ENCODE assay signal across 18 cellular contexts in genomic region chr1:68791800-68792199, GRCh38.
DNase-seq lines count a peak whose midpoint lies in the region; ATAC-seq and TF ChIP-seq lines count a peak whose summit lies in the region.
"Had no signal": no experiment of that assay in that cellular context is flagged by ENCODE, and none has a peak within 500 bp of the region (broad histone marks: within the 10 kb centered on the region; RNA-seq: fewer than 3 reads in every experiment).

No MANE protein-coding gene starts in this region.

- intact Hi-C loops in HCT116 (cut with micrococcal nuclease) (no loop called here), Panc1 (cut with micrococcal nuclease; ENCODE audit: unreplicated experiment) (no loop called here), cardiac septum (cut with DNase I) (no loop called here)

- CTCF ChIA-PET in HCT116 (lab: Charles Lee) = interaction anchor here (0.9 to 1.7 kb wide), 3 partner anchors 28 to 947 kb away, joined by 3 to 6 read pairs (median 3); no protein-coding TSS in a partner anchor
- CTCF ChIA-PET in Panc1 (lab: Charles Lee) = no interaction called here

- no peak overlapping the region for H3K9ac ChIP-seq in HCT116 (ENCODE audit: low read length)
- H3K9ac ChIP-seq: SK-N-SH had no signal

- no peak overlapping the region for H3K27ac ChIP-seq in C4-2B
- H3K27ac ChIP-seq in HCT116 (ENCODE audit: low read depth, low read length) = no peak overlapping the region
- no peak overlapping the region for H3K27ac ChIP-seq in Panc1 (ENCODE audit: low read length)

- TF ChIP-seq CTCF in C4-2B (conservative IDR thresholded peaks at IDR 0.05) (peak; percentile 27), HCT116 (IDR thresholded peaks at IDR 0.05 in 2 of 3, conservative IDR thresholded peaks at IDR 0.05 in 1 of 3; ENCODE audit: borderline replicate concordance in 1 of 3, insufficient read depth in 1 of 3, low read depth in 2 of 3, low read length in 2 of 3) (peak in 2 of 3 experiments; percentile 31 to 33; a peak in 4 of 6 replicates), Panc1 (IDR thresholded peaks at IDR 0.05) (0 out of 2 replicates have a peak, but pooled peaks have one; percentile 7)

- H3K4me3 ChIP-seq in HCT116 (replicated peaks in 1 of 2; ENCODE audit: low read depth in 1 of 2, low read length in 2 of 2) = no peak overlapping the region
- H3K4me3 ChIP-seq in Panc1 (ENCODE audit: low read depth in 2 of 2, low read length in 2 of 2) = no peak overlapping the region
- H3K4me3 ChIP-seq: GM12878 had no signal

- DNase-seq in HCT116 (ENCODE audit: low read depth, low spot score) (peak; percentile 6), Panc1 (ENCODE audit: low read depth, low spot score) (no peak), iPS-NIHi7 (ENCODE audit: extremely low spot score) (peak; percentile 20), hepatic stellate cell (ENCODE audit: low spot score) (no peak), cardiac septum (ENCODE audit: low spot score) (no peak)
- DNase-seq in activated effector memory CD4-positive, alpha-beta T cell treated with anti-CD3 and anti-CD28 coated beads, Interleukin-2, amount 50 U/mL, for 16 hours = no peak
- DNase-seq: Calu3; CD4-positive, alpha-beta memory T cell; DMS79; MV-4-11; NCI-H1436 treated with DMSO at 0.1 percent for 48 hours; NCI-H2081 treated with DMSO at 0.1 percent for 48 hours; NCI-H510A treated with DMSO at 0.1 percent for 48 hours; SHP77; SK-N-SH; T-helper 1 cell had no signal

- no peaks in the 10 kb centered on the region for H3K9me3 ChIP-seq in HCT116 (ENCODE audit: control insufficient read depth in 1 of 2, insufficient read depth in 1 of 2, low read depth in 1 of 2, low read length in 2 of 2)
- no peaks in the 10 kb centered on the region for H3K9me3 ChIP-seq in Panc1 (ENCODE audit: control insufficient read depth, insufficient read depth, low read depth, low read length)
- H3K9me3 ChIP-seq: SK-N-SH had no signal

- POLR2A ChIA-PET in HCT116 (lab: Charles Lee) (no interaction called here), Panc1 (lab: Charles Lee) (no interaction called here)

- H3K27me3 ChIP-seq in HCT116 (ENCODE audit: insufficient read depth, low read length) = no peaks in the 10 kb centered on the region
- H3K27me3 ChIP-seq in Panc1 (ENCODE audit: control insufficient read depth, insufficient read depth, low read length) = no peaks in the 10 kb centered on the region

- H3K4me1 ChIP-seq in HCT116 (ENCODE audit: control insufficient read depth in 1 of 2, insufficient read depth in 2 of 2, low read length in 2 of 2) = no peaks in the 10 kb centered on the region
- no peaks in the 10 kb centered on the region for H3K4me1 ChIP-seq in Panc1 (ENCODE audit: control insufficient read depth, insufficient read depth, low read length)

- RAD21 ChIA-PET in HCT116 (lab: Charles Lee; ENCODE audit: low non-redundant PET in 1 of 2, low total read pairs in 2 of 2, uncharacterized antibody in 2 of 2, unreplicated experiment in 2 of 2) = no interaction called here

- H3K9me2 ChIP-seq in HCT116 (ENCODE audit: insufficient read depth) = no peaks in the 10 kb centered on the region
- H3K9me2 ChIP-seq: SK-N-SH had no signal

- no peak for TF ChIP-seq POLR2A in HCT116 (IDR thresholded peaks at IDR 0.05; ENCODE audit: borderline replicate concordance, extremely low read depth, insufficient read depth, insufficient read length)

- H3K79me2 ChIP-seq in HCT116 (ENCODE audit: insufficient read depth, low read length) = no peaks in the 10 kb centered on the region

- ATAC-seq in HCT116 = 0 out of 2 replicates have a peak, but pooled peaks have one; percentile 54
- ATAC-seq in Panc1 = no peak
- ATAC-seq: GM12878 had no signal

- no peaks in the 10 kb centered on the region for H3K36me3 ChIP-seq in HCT116 (ENCODE audit: control insufficient read depth in 1 of 2, insufficient read depth in 2 of 2, low read length in 2 of 2)
- no peaks in the 10 kb centered on the region for H3K36me3 ChIP-seq in Panc1 (ENCODE audit: control insufficient read depth, insufficient read depth, low read length)

- no peaks in the 10 kb centered on the region for H4K20me1 ChIP-seq in HCT116 (ENCODE audit: insufficient read depth)

- H2AFZ ChIP-seq in HCT116 (ENCODE audit: low read depth, low read length, poor library complexity, severe bottlenecking) = no peak overlapping the region

- BruUV-seq in HCT116 (replicated peaks; lab: Mats Ljungman, UMichigan) (no TSS peak), Panc1 (replicated peaks; lab: Mats Ljungman, UMichigan) (no TSS peak)

- H3K4me2 ChIP-seq in HCT116 (ENCODE audit: low read length) = no peak overlapping the region
- H3K4me2 ChIP-seq: SK-N-SH had no signal

- TF ChIP-seq RAD21 in HCT116 (IDR thresholded peaks at IDR 0.05; ENCODE audit: low read depth) = 0 out of 2 replicates have a peak, but pooled peaks have one; percentile 2

- in situ Hi-C loops in Panc1 (cut with HindIII; ENCODE audit: low pct_unique_long_range_greater_than_20kb, low sequenced_read_pairs) = no loop called here

TF ChIP-seq in HCT116, 20 proteins besides CTCF, POLR2A, EP300 and RAD21:
- no peak for TF ChIP-seq ZFX (IDR thresholded peaks at IDR 0.05)
- TF ChIP-seq REST (IDR thresholded peaks at IDR 0.05; ENCODE audit: low read depth) = no peak
- no peak for TF ChIP-seq SIN3A (IDR thresholded peaks at IDR 0.05; ENCODE audit: low read depth)

Comparison
In these comparisons a context has a peak if more than half of its experiments do, and no peak if none do; other contexts are left out.
1. DNase-seq: peak in HCT116 (single experiment) and iPS-NIHi7 (single experiment); none in Panc1 (single experiment), hepatic stellate cell (single experiment), activated effector memory CD4-positive, alpha-beta T cell treated with anti-CD3 and anti-CD28 coated beads, Interleukin-2, amount 50 U/mL, for 16 hours (single experiment) and cardiac septum (single experiment).
2. Peak in every context shown above with its lines, with median percentiles within 50 percentile points of each other: CTCF ChIP-seq.